In the genomic region with DNA sequence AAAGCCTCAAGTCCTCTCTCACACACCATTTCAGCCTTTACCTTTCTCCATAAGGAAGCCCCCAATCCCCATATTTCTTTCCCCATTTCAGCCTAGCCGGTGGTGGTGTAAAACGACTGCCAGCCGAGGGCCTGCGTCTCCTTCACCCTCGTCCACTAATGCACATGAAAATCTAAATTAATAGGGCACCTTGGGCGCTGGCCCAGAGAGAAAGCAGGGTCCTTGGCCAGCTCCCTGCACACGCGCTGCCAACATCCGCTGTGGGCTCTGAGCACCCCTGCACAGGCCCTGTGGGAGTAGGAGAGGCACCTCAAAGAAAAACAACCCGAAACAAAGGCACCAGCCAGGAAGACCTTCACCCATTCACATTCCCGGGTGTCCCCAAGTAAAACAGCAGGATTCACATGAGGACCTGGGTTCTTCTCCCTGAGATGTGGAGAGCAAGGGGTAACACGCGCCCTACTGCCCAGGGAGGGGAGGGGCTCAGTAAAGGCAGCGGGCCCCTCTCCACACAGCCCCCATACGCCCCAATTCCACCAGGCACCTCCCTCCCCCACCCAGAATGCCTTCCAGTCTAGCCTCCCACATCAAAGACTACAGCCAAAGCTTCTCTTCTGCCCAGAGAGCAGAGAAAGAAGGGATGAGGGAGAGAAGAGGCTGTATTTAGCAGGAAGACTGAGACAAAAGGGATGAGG, we compare ENCODE assay signal across 4 cellular contexts.
TF ChIP-seq lines count a peak whose summit lies in the region.

No MANE protein-coding gene starts in this region.

TF ChIP-seq in SK-N-SH, 30 proteins besides CTCF, POLR2A, EP300 and RAD21 (continues in another document):
- TF ChIP-seq, protein P1, sequence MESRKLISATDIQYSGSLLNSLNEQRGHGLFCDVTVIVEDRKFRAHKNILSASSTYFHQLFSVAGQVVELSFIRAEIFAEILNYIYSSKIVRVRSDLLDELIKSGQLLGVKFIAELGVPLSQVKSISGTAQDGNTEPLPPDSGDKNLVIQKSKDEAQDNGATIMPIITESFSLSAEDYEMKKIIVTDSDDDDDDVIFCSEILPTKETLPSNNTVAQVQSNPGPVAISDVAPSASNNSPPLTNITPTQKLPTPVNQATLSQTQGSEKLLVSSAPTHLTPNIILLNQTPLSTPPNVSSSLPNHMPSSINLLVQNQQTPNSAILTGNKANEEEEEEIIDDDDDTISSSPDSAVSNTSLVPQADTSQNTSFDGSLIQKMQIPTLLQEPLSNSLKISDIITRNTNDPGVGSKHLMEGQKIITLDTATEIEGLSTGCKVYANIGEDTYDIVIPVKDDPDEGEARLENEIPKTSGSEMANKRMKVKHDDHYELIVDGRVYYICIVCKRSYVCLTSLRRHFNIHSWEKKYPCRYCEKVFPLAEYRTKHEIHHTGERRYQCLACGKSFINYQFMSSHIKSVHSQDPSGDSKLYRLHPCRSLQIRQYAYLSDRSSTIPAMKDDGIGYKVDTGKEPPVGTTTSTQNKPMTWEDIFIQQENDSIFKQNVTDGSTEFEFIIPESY (IDR thresholded peaks at IDR 0.05; ENCODE audit: borderline replicate concordance, low read depth), result no peak
- no peak for TF ChIP-seq NRF1 (IDR thresholded peaks at IDR 0.05; ENCODE audit: low read depth, low read length)
- TF ChIP-seq ELF1 (IDR thresholded peaks at IDR 0.05), result no peak
- TF ChIP-seq REST (IDR thresholded peaks at IDR 0.05; ENCODE audit: low read depth, low read length), result no peak
- no peak for TF ChIP-seq JUND (IDR thresholded peaks at IDR 0.05)
- no peak for TF ChIP-seq YY1 (IDR thresholded peaks at IDR 0.05; ENCODE audit: low read depth)
- no peak for TF ChIP-seq FOXJ3 (CRISPR knock-in tag; IDR thresholded peaks at IDR 0.05)
- no peak for TF ChIP-seq EZH2phosphoT487 (IDR thresholded peaks at IDR 0.05; ENCODE audit: borderline replicate concordance, low read depth)

TF ChIP-seq in SK-N-SH treated with all-trans-retinoic acid at 6 μM for 48 hours, 23 proteins besides CTCF, POLR2A, EP300 and RAD21 (continues in another document):
- TF ChIP-seq PPARA (CRISPR knock-in tag; IDR thresholded peaks at IDR 0.05; ENCODE audit: borderline replicate concordance) (no peak), ZC3H10 (CRISPR knock-in tag; IDR thresholded peaks at IDR 0.05) (no peak), ARNTL (CRISPR knock-in tag; IDR thresholded peaks at IDR 0.05; ENCODE audit: borderline replicate concordance, low read depth) (no peak), SNAI2 (CRISPR knock-in tag; IDR thresholded peaks at IDR 0.05) (no peak)
- TF ChIP-seq, protein P2, sequence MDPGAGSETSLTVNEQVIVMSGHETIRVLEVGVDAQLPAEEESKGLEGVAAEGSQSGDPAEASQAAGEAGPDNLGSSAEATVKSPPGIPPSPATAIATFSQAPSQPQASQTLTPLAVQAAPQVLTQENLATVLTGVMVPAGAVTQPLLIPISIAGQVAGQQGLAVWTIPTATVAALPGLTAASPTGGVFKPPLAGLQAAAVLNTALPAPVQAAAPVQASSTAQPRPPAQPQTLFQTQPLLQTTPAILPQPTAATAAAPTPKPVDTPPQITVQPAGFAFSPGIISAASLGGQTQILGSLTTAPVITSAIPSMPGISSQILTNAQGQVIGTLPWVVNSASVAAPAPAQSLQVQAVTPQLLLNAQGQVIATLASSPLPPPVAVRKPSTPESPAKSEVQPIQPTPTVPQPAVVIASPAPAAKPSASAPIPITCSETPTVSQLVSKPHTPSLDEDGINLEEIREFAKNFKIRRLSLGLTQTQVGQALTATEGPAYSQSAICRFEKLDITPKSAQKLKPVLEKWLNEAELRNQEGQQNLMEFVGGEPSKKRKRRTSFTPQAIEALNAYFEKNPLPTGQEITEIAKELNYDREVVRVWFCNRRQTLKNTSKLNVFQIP (CRISPR knock-in tag; IDR thresholded peaks at IDR 0.05; ENCODE audit: borderline replicate concordance, low read depth), result no peak
- TF ChIP-seq, protein P3, sequence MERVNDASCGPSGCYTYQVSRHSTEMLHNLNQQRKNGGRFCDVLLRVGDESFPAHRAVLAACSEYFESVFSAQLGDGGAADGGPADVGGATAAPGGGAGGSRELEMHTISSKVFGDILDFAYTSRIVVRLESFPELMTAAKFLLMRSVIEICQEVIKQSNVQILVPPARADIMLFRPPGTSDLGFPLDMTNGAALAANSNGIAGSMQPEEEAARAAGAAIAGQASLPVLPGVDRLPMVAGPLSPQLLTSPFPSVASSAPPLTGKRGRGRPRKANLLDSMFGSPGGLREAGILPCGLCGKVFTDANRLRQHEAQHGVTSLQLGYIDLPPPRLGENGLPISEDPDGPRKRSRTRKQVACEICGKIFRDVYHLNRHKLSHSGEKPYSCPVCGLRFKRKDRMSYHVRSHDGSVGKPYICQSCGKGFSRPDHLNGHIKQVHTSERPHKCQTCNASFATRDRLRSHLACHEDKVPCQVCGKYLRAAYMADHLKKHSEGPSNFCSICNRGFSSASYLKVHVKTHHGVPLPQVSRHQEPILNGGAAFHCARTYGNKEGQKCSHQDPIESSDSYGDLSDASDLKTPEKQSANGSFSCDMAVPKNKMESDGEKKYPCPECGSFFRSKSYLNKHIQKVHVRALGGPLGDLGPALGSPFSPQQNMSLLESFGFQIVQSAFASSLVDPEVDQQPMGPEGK (CRISPR knock-in tag; IDR thresholded peaks at IDR 0.05; ENCODE audit: borderline replicate concordance), result no peak

TF ChIP-seq in H1, 55 proteins besides CTCF, POLR2A, EP300 and RAD21:
- TF ChIP-seq SIN3A (conservative IDR thresholded peaks at IDR 0.05 in 1 of 2, IDR thresholded peaks at IDR 0.05 in 1 of 2; ENCODE audit: low read depth in 1 of 2, low read length in 2 of 2) (no peak), CBX8 (IDR thresholded peaks at IDR 0.05; ENCODE audit: borderline replicate concordance, low read depth, low read length) (no peak), EGR1 (IDR thresholded peaks at IDR 0.05; ENCODE audit: borderline replicate concordance, low read depth, low read length) (no peak), YY1 (IDR thresholded peaks at IDR 0.05; ENCODE audit: low read depth, low read length) (no peak), TAF7 (optimal IDR thresholded peaks at IDR 0.05; ENCODE audit: borderline replicate concordance, low read depth, low read length) (no peak), BCL11A (IDR thresholded peaks at IDR 0.05; ENCODE audit: low read depth in 2 of 2, low read length in 2 of 2) (no peak), SAP30 (IDR thresholded peaks at IDR 0.05; ENCODE audit: insufficient read depth, insufficient replicate concordance, low read length) (no peak), ZNF274 (IDR thresholded peaks at IDR 0.05; ENCODE audit: borderline replicate concordance, extremely low read depth, low read length) (no peak), SP4 (IDR thresholded peaks at IDR 0.05; ENCODE audit: low read length) (no peak), TEAD4 (IDR thresholded peaks at IDR 0.05; ENCODE audit: low read depth, low read length) (no peak), GABPA (IDR thresholded peaks at IDR 0.05; ENCODE audit: borderline replicate concordance, insufficient read depth, low read length) (no peak), CBX5 (IDR thresholded peaks at IDR 0.05; ENCODE audit: low read depth, low read length) (no peak), RBBP5 (IDR thresholded peaks at IDR 0.05; ENCODE audit: borderline replicate concordance, low read depth, low read length) (no peak)

TF ChIP-seq in neural cell, 6 proteins besides CTCF, POLR2A, EP300 and RAD21:
- TF ChIP-seq REST (IDR thresholded peaks at IDR 0.05; ENCODE audit: borderline replicate concordance) (no peak), EZH2 (IDR thresholded peaks at IDR 0.05; ENCODE audit: borderline replicate concordance, insufficient read depth, low read length, poor library complexity, severe bottlenecking) (no peak), TAF1 (IDR thresholded peaks at IDR 0.05; ENCODE audit: low read depth) (no peak), MXI1 (conservative IDR thresholded peaks at IDR 0.05; ENCODE audit: poor library complexity, severe bottlenecking) (no peak), SMC3 (conservative IDR thresholded peaks at IDR 0.05; ENCODE audit: poor library complexity) (no peak), POLR2AphosphoS5 (IDR thresholded peaks at IDR 0.05) (no peak)
TF ChIP-seq in neural cell: peak in this region for 0.
